Comparison of ENCODE assay signal across 18 cellular contexts in the genomic region with DNA sequence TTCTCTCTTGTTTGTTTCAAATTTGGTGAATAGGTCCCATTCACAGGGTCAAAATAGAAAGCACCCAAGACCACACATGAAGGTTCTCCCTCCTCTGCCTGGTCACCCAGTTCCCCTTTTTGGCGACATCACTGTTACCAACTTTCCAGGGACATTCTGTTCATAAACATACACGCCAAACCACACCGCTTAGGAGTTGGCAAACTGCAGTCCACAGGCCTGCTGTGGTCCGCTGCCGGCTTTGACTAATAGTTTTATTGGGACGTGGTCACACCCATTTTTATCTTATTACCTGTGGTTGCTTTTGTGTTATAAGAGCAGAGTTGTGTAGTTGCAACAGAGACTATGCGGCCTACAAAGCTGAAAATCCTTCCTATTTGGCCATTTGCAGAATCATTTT. TPM values are rescaled to one million over a fixed set of nuclear protein-coding genes. Genes with fewer than 3 reads are reported as not detected.
DNase-seq lines count a peak whose midpoint lies in the region; ATAC-seq and TF ChIP-seq lines count a peak whose summit lies in the region.
"Had no signal": no experiment of that assay in that cellular context is flagged by ENCODE, and none has a peak within 500 bp of the region (broad histone marks: within the 10 kb centered on the region; RNA-seq: fewer than 3 reads in every experiment).

No MANE protein-coding gene starts in this region.

- H3K27me3 Mint-ChIP-seq in CD14-positive monocyte (ENCODE audit: low read depth in 3 of 3) (peaks cover 0 to 1% (median 0%) of the 10 kb centered on the region in 3 donors), progenitor cell of endocrine pancreas (no peaks in the 10 kb centered on the region)
- H3K27me3 Mint-ChIP-seq: activated naive CD4-positive, alpha-beta T cell treated with anti-CD3 and anti-CD28 coated beads, Interleukin-2, amount 10 ng/mL, durations not matched to agents 7 days and 5 days had no signal

- intact Hi-C loops in CD14-positive monocyte (cut with micrococcal nuclease): no loop called here

- peak overlapping the region in 6 of 7 donors; percentile 31 to 73 (median 68) for H3K27ac Mint-ChIP-seq in CD14-positive monocyte
- peak overlapping the region; percentile 60 for H3K27ac Mint-ChIP-seq in progenitor cell of endocrine pancreas

- H3K4me1 Mint-ChIP-seq in CD14-positive monocyte: peaks cover 3% of the 10 kb centered on the region
- no peaks in the 10 kb centered on the region for H3K4me1 Mint-ChIP-seq in progenitor cell of endocrine pancreas (ENCODE audit: low read depth)

- no peak overlapping the region for H3K4me3 Mint-ChIP-seq in CD14-positive monocyte
- H3K4me3 Mint-ChIP-seq in progenitor cell of endocrine pancreas (ENCODE audit: low read depth): no peak overlapping the region
- H3K4me3 Mint-ChIP-seq: activated naive CD4-positive, alpha-beta T cell treated with anti-CD3 and anti-CD28 coated beads, Interleukin-2, amount 10 ng/mL, durations not matched to agents 7 days and 5 days had no signal

- DNase-seq in CD14-positive monocyte (ENCODE audit: low spot score) (no peak), RPMI7951 (ENCODE audit: low read depth) (peak; percentile 19), fibroblast of gingiva (ENCODE audit: low read depth) (peak; percentile 53), progenitor cell of endocrine pancreas (ENCODE audit: low spot score, unreplicated experiment) (no peak)
- DNase-seq in activated CD4-positive, alpha-beta T cell treated with anti-CD3 and anti-CD28 coated beads, Interleukin-2, amount 50 U/mL, for 1 hour: no peak
- no peak for DNase-seq in activated CD4-positive, CD25-positive, alpha-beta regulatory T cell (lab: John Stamatoyannopoulos, UW)
- DNase-seq: activated CD4-positive, CD25-positive, alpha-beta regulatory T cell treated with anti-CD3 and anti-CD28 coated beads, Interleukin-2, amount 50 U/mL, for 72 hours; activated CD8-positive, alpha-beta memory T cell treated with anti-CD3 and anti-CD28 coated beads, Interleukin-2, amount 50 U/mL, for 48 hours; activated naive CD4-positive, alpha-beta T cell treated with anti-CD3 and anti-CD28 coated beads, Interleukin-2, amount 10 ng/mL, durations not matched to agents 7 days and 5 days; COR-L47; islet precursor cell; NCI-H2029; NCI-H526; retina; stimulated activated CD4-positive, alpha-beta T cell treated with anti-CD3 and anti-CD28 coated beads, Interleukin-1b, Interleukin-23, amount 100 ng/mL, for 48 hours; T-helper 1 cell had no signal

- ATAC-seq in HG03097 (IDR thresholded peaks at IDR 0.05; ENCODE audit: low FRiP score, unreplicated experiment) (no peak), HG02610 (IDR thresholded peaks at IDR 0.05; ENCODE audit: unreplicated experiment) (no peak)

- TF ChIP-seq CTCF in CD14-positive monocyte (IDR thresholded peaks at IDR 0.05) (no peak), progenitor cell of endocrine pancreas (IDR thresholded peaks at IDR 0.05; ENCODE audit: unreplicated experiment) (no peak)

- H3K36me3 Mint-ChIP-seq in CD14-positive monocyte (peaks cover 60 to 95% of the 10 kb centered on the region in 2 donors), progenitor cell of endocrine pancreas (ENCODE audit: insufficient read depth) (peaks cover 9% of the 10 kb centered on the region)

- H3K9me3 Mint-ChIP-seq in CD14-positive monocyte (peaks cover 0 to 1% (median 0%) of the 10 kb centered on the region in 7 donors), progenitor cell of endocrine pancreas (ENCODE audit: low read depth) (no peaks in the 10 kb centered on the region)
- H3K9me3 Mint-ChIP-seq: activated naive CD4-positive, alpha-beta T cell treated with anti-CD3 and anti-CD28 coated beads, Interleukin-2, amount 10 ng/mL, durations not matched to agents 7 days and 5 days had no signal

RNA-seq across cellular contexts. Expression of a gene that starts 24.2 kb away (rescaled TPM):
- under 1 TPM; 0.06 to 0.63 TPM for polyA plus RNA-seq in CD14-positive monocyte
- total RNA-seq in RPMI7951 (2014; rRNA removed; shearing (Covaris generic)): 37.6 and 37.7 TPM in 2 replicates
- 60.2 and 63.5 TPM in 2 replicates for total RNA-seq in progenitor cell of endocrine pancreas

RNA-seq across cellular contexts. Expression of a gene that starts 30.8 kb away (rescaled TPM):
- 1 to 10 TPM in 1 of 2 donors, under 1 TPM in 1; 0.46 to 1.0 TPM for polyA plus RNA-seq in CD14-positive monocyte
- total RNA-seq in RPMI7951 (2014; rRNA removed; shearing (Covaris generic)): not detected in 2 replicates
- total RNA-seq in progenitor cell of endocrine pancreas: not detected in 2 replicates

RNA-seq across cellular contexts. Expression of a gene that starts 35.4 kb away (rescaled TPM):
- 10 to 100 TPM in 1 of 2 donors, 1 to 10 TPM in 1; 6.4 to 12.7 TPM for polyA plus RNA-seq in CD14-positive monocyte
- 6.2 and 6.8 TPM in 2 replicates for total RNA-seq in RPMI7951 (2014; rRNA removed; shearing (Covaris generic))
- total RNA-seq in progenitor cell of endocrine pancreas: 59.6 TPM in 2 replicates

Comparison
In these comparisons a context has a peak if more than half of its experiments do, and no peak if none do; other contexts are left out.
1. DNase-seq: peak in RPMI7951 (single experiment) and fibroblast of gingiva (single experiment); none in CD14-positive monocyte (single experiment), progenitor cell of endocrine pancreas (single experiment), activated CD4-positive, alpha-beta T cell treated with anti-CD3 and anti-CD28 coated beads, Interleukin-2, amount 50 U/mL, for 1 hour (single experiment) and activated CD4-positive, CD25-positive, alpha-beta regulatory T cell (0 of 4).